In genomic region chr1:90613371-90613770, GRCh38 we compare ENCODE assay signal across 15 cellular contexts.
"Had no signal": no experiment of that assay in that cellular context is flagged by ENCODE, and none has a peak within 500 bp of the region (broad histone marks: within the 10 kb centered on the region; RNA-seq: fewer than 3 reads in every experiment).

No MANE protein-coding gene starts in this region.

- H3K36me3 ChIP-seq: ascending aorta, breast epithelium, upper lobe of left lung had no signal

- H3K27me3 ChIP-seq: ascending aorta, breast epithelium, upper lobe of left lung had no signal

- H3K9me3 ChIP-seq: ascending aorta, breast epithelium, upper lobe of left lung had no signal

- H3K4me1 ChIP-seq: ascending aorta, breast epithelium, upper lobe of left lung had no signal

- DNase-seq: activated CD4-positive, alpha-beta T cell treated with anti-CD3 and anti-CD28 coated beads, Interleukin-2, amount 50 U/mL, for 48 hours; activated CD8-positive, alpha-beta memory T cell treated with anti-CD3 and anti-CD28 coated beads, Interleukin-2, amount 10 ng/mL, durations not matched to agents 7 days and 5 days; activated naive CD4-positive, alpha-beta T cell treated with anti-CD3 and anti-CD28 coated beads for 36 hours; activated T-cell treated with anti-CD3 and anti-CD28 coated beads, Interleukin-2, amount 50 U/mL, for 1 hour; foreskin melanocyte; kidney glomerular epithelial cell; left ventricle myocardium superior; naive thymus-derived CD8-positive, alpha-beta T cell; stimulated activated CD4-positive, alpha-beta T cell treated with anti-CD3 and anti-CD28 coated beads, Interleukin-1b, Interleukin-23, amount 100 ng/mL, for 48 hours; stimulated activated naive CD8-positive, alpha-beta T cell treated with anti-CD3 and anti-CD28 coated beads, Interleukin-15, amount 100 ng/mL, for 72 hours; upper lobe of left lung had no signal

- H3K4me3 ChIP-seq: ascending aorta, breast epithelium, upper lobe of left lung had no signal

- H3K27ac ChIP-seq: ascending aorta, breast epithelium, epithelial cell of prostate, upper lobe of left lung had no signal

- ATAC-seq: activated CD4-positive, CD25-positive, alpha-beta regulatory T cell treated with anti-CD3 and anti-CD28 coated beads, Interleukin-2, amount 50 U/mL, for 24 hours; activated CD8-positive, alpha-beta memory T cell treated with anti-CD3 and anti-CD28 coated beads, Interleukin-2, amount 10 ng/mL, durations not matched to agents 7 days and 5 days; left ventricle myocardium superior; naive thymus-derived CD8-positive, alpha-beta T cell; stimulated activated naive CD8-positive, alpha-beta T cell treated with anti-CD3 and anti-CD28 coated beads, Interleukin-15, amount 100 ng/mL, for 72 hours had no signal
